In the genomic region with DNA sequence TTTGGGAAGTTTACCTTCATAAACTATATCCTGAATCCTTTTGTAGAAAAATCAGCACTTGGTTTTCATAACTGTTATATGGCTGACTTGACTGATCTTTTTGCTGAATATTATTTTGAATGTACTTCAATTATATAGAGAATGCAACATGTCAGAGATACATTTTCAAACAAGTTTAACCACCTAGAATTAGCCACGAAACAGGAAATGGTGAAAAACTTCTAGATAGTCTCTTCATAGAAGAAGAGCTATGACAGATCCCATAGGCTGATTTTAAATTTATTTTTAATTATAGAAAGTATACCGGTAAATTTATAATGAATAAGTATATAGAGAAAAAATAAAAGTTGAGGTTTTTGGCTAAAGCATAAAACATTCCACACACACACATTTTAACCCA, we compare ENCODE assay signal across 23 cellular contexts.
"Had no signal": no experiment of that assay in that cellular context is flagged by ENCODE, and none has a peak within 500 bp of the region (broad histone marks: within the 10 kb centered on the region; RNA-seq: fewer than 3 reads in every experiment).

No MANE protein-coding gene starts in this region.

- H2AFZ ChIP-seq: hepatocyte had no signal

- H3K4me3 ChIP-seq: hepatocyte, left ventricle myocardium inferior, lung, ovary, right atrium auricular region, right lobe of liver, suprapubic skin, thoracic aorta, tibial artery, upper lobe of right lung had no signal

- ATAC-seq: right lobe of liver; stimulated activated effector memory CD8-positive, alpha-beta T cell treated with anti-CD3 and anti-CD28 coated beads, Interleukin-12 subunit alpha, Interleukin-12 subunit beta, amount 100 ng/mL, for 72 hours; upper lobe of right lung had no signal

- H3K79me2 ChIP-seq: hepatocyte had no signal

- DNase-seq: islet precursor cell; left ventricle myocardium inferior; mesendoderm; naive B cell; nephron progenitor cell; ovary; right lobe of liver; stimulated activated CD4-positive, alpha-beta T cell treated with anti-CD3 and anti-CD28 coated beads, Interleukin-12 subunit alpha, Interleukin-12 subunit beta, amount 100 ng/mL, for 4 hours; stimulated activated CD4-positive, alpha-beta T cell treated with anti-CD3 and anti-CD28 coated beads, Interleukin-15, amount 100 ng/mL, for 24 hours; stimulated activated CD4-positive, alpha-beta T cell treated with anti-CD3 and anti-CD28 coated beads, Interleukin-4, amount 100 ng/mL, for 24 hours; stimulated activated naive CD4-positive, alpha-beta T cell; tibial artery; trophoblast cell; upper lobe of right lung had no signal

- H3K36me3 Mint-ChIP-seq: naive B cell; stimulated activated effector memory CD8-positive, alpha-beta T cell treated with anti-CD3 and anti-CD28 coated beads, Interleukin-12 subunit alpha, Interleukin-12 subunit beta, amount 100 ng/mL, for 72 hours had no signal

- H3K4me1 Mint-ChIP-seq: mesothelial cell of epicardium, naive B cell, nephron progenitor cell had no signal

- H3K4me3 Mint-ChIP-seq: mesothelial cell of epicardium; naive B cell; nephron progenitor cell; stimulated activated effector memory CD8-positive, alpha-beta T cell treated with anti-CD3 and anti-CD28 coated beads, Interleukin-12 subunit alpha, Interleukin-12 subunit beta, amount 100 ng/mL, for 72 hours; stimulated activated naive CD8-positive, alpha-beta T cell treated with anti-CD3 and anti-CD28 coated beads, Interleukin-15, Interleukin-2, amounts not matched to agents 100 ng/mL and 50 ng/mL, for 24 hours had no signal

- H3K36me3 ChIP-seq: left ventricle myocardium inferior, ovary, right atrium auricular region, right lobe of liver, suprapubic skin, thoracic aorta, tibial artery, upper lobe of right lung had no signal

- H3K9me3 ChIP-seq: ovary, right lobe of liver, thoracic aorta, upper lobe of right lung had no signal

- H3K27me3 ChIP-seq: hepatocyte, ovary, right atrium auricular region, right lobe of liver, suprapubic skin, tibial artery, upper lobe of right lung had no signal

- H3K4me2 ChIP-seq: hepatocyte had no signal

- H3K27me3 Mint-ChIP-seq: naive B cell; progenitor cell of endocrine pancreas; stimulated activated naive CD8-positive, alpha-beta T cell treated with anti-CD3 and anti-CD28 coated beads, Interleukin-15, Interleukin-2, amounts not matched to agents 100 ng/mL and 50 ng/mL, for 24 hours had no signal

- H3K4me1 ChIP-seq: left ventricle myocardium inferior, right atrium auricular region, right lobe of liver, suprapubic skin, tibial artery, upper lobe of right lung had no signal

- H3K27ac Mint-ChIP-seq: mesothelial cell of epicardium; naive B cell; nephron progenitor cell; progenitor cell of endocrine pancreas; stimulated activated effector memory CD8-positive, alpha-beta T cell treated with anti-CD3 and anti-CD28 coated beads, Interleukin-12 subunit alpha, Interleukin-12 subunit beta, amount 100 ng/mL, for 72 hours; stimulated activated naive CD8-positive, alpha-beta T cell treated with anti-CD3 and anti-CD28 coated beads, Interleukin-15, Interleukin-2, amounts not matched to agents 100 ng/mL and 50 ng/mL, for 24 hours had no signal

- H3K27ac ChIP-seq: hepatocyte, left ventricle myocardium inferior, ovary, right atrium auricular region, right lobe of liver, suprapubic skin, thoracic aorta, tibial artery, upper lobe of right lung had no signal
